ENCODE assay signal across 19 cellular contexts in the genomic region with DNA sequence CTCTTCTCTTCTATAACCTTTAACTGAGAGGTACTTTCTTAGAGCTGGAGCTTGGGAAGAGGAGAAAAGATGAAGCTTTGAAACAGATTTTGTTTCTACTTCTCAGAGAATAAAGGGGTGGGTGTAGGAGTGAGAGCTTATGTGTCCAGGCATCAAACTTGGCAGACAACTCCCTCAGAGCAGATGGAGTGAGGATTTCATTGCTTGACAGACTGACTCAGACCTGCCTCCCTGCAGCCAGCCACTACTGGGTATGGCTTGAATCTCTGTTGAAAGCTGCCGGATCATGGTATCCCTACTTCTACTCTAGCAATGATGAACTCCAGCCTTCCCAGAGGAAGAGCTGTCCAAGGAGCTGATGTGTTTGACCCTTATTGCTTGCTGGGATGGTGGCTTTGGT. TPM values are rescaled to one million over a fixed set of nuclear protein-coding genes. Genes with fewer than 3 reads are reported as not detected.
DNase-seq lines count a peak whose midpoint lies in the region; ATAC-seq lines count a peak whose summit lies in the region.
"Had no signal": no experiment of that assay in that cellular context is flagged by ENCODE, and none has a peak within 500 bp of the region (broad histone marks: within the 10 kb centered on the region; RNA-seq: fewer than 3 reads in every experiment).

No MANE protein-coding gene starts in this region.

- ATAC-seq in HG03342 (IDR thresholded peaks at IDR 0.05; ENCODE audit: unreplicated experiment) = no peak
- ATAC-seq: SK-N-SH treated with all-trans-retinoic acid at 6 μM for 48 hours had no signal

- DNase-seq in Daoy (ENCODE audit: low read depth) (peak; percentile 7), NCI-H446 treated with DMSO at 0.1 percent for 48 hours (lab: John Stamatoyannopoulos, UW) (peak; percentile 80), cerebellum (ENCODE audit: low spot score) (peak; percentile 91), pons (ENCODE audit: low spot score) (peak; percentile 18), islet precursor cell (no peak), ecto neural progenitor cell (ENCODE audit: low spot score) (no peak)
- no peak for DNase-seq in activated effector memory CD4-positive, alpha-beta T cell treated with Interleukin-2 at 50 U/mL for 16 hours
- DNase-seq: CD4-positive, alpha-beta T cell; DMS79; NCI-H1930; NCI-H510A treated with DMSO at 0.1 percent for 48 hours; NK-92 treated with Interleukin-12 subunit alpha and Interleukin-12 subunit beta, amount 100 ng/mL, for 24 hours; OCI-M1; SHP77 treated with DMSO at 0.1 percent for 48 hours had no signal

RNA-seq across cellular contexts. Expression of a gene that starts 36.7 kb away (rescaled TPM):
- total RNA-seq in Daoy (2014; rRNA removed; shearing (Covaris generic)) = 2.5 TPM in 1 of 2 replicates, not detected in the other
- 22.3 TPM for total RNA-seq in cerebellum
- total RNA-seq: B cell; CD4-positive, alpha-beta T cell; LHCN-M2; RPMI7951 had no signal

Comparison
In these comparisons a context has a peak if more than half of its experiments do, and no peak if none do; other contexts are left out.
1. DNase-seq: peak in Daoy (single experiment), NCI-H446 treated with DMSO at 0.1 percent for 48 hours (single experiment), cerebellum (single experiment) and pons (single experiment); none in islet precursor cell (single experiment), ecto neural progenitor cell (single experiment) and activated effector memory CD4-positive, alpha-beta T cell treated with Interleukin-2 at 50 U/mL for 16 hours (single experiment).